1 cellular context compared by ENCODE assay signal in the genomic region with DNA sequence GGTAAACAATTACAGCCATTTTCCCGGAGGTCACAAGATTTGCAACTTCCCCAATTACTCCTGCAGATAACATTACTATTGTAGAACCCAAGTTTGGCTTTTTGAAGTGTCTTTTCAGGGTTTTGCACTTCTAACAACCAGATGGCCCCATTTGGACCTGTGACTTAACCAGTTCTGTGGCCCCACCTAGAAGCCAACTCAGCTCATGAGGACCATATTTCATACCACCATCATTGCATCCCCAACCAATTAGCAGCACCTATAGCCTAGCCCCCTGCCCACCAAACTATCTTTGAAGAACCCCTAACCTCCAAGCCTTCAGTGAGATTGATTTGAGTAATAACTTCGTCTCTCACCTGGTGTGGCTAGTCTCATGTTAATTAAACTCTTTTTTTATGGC.
A peak's percentile ranks its signal among the peaks of the same experiment; 100 is the strongest.
TF ChIP-seq lines count a peak whose summit lies in the region.

No MANE protein-coding gene starts in this region.

TF ChIP-seq in GM23338, 12 proteins besides CTCF, POLR2A, EP300 and RAD21 (continued from another document):
- TF ChIP-seq, protein P1, sequence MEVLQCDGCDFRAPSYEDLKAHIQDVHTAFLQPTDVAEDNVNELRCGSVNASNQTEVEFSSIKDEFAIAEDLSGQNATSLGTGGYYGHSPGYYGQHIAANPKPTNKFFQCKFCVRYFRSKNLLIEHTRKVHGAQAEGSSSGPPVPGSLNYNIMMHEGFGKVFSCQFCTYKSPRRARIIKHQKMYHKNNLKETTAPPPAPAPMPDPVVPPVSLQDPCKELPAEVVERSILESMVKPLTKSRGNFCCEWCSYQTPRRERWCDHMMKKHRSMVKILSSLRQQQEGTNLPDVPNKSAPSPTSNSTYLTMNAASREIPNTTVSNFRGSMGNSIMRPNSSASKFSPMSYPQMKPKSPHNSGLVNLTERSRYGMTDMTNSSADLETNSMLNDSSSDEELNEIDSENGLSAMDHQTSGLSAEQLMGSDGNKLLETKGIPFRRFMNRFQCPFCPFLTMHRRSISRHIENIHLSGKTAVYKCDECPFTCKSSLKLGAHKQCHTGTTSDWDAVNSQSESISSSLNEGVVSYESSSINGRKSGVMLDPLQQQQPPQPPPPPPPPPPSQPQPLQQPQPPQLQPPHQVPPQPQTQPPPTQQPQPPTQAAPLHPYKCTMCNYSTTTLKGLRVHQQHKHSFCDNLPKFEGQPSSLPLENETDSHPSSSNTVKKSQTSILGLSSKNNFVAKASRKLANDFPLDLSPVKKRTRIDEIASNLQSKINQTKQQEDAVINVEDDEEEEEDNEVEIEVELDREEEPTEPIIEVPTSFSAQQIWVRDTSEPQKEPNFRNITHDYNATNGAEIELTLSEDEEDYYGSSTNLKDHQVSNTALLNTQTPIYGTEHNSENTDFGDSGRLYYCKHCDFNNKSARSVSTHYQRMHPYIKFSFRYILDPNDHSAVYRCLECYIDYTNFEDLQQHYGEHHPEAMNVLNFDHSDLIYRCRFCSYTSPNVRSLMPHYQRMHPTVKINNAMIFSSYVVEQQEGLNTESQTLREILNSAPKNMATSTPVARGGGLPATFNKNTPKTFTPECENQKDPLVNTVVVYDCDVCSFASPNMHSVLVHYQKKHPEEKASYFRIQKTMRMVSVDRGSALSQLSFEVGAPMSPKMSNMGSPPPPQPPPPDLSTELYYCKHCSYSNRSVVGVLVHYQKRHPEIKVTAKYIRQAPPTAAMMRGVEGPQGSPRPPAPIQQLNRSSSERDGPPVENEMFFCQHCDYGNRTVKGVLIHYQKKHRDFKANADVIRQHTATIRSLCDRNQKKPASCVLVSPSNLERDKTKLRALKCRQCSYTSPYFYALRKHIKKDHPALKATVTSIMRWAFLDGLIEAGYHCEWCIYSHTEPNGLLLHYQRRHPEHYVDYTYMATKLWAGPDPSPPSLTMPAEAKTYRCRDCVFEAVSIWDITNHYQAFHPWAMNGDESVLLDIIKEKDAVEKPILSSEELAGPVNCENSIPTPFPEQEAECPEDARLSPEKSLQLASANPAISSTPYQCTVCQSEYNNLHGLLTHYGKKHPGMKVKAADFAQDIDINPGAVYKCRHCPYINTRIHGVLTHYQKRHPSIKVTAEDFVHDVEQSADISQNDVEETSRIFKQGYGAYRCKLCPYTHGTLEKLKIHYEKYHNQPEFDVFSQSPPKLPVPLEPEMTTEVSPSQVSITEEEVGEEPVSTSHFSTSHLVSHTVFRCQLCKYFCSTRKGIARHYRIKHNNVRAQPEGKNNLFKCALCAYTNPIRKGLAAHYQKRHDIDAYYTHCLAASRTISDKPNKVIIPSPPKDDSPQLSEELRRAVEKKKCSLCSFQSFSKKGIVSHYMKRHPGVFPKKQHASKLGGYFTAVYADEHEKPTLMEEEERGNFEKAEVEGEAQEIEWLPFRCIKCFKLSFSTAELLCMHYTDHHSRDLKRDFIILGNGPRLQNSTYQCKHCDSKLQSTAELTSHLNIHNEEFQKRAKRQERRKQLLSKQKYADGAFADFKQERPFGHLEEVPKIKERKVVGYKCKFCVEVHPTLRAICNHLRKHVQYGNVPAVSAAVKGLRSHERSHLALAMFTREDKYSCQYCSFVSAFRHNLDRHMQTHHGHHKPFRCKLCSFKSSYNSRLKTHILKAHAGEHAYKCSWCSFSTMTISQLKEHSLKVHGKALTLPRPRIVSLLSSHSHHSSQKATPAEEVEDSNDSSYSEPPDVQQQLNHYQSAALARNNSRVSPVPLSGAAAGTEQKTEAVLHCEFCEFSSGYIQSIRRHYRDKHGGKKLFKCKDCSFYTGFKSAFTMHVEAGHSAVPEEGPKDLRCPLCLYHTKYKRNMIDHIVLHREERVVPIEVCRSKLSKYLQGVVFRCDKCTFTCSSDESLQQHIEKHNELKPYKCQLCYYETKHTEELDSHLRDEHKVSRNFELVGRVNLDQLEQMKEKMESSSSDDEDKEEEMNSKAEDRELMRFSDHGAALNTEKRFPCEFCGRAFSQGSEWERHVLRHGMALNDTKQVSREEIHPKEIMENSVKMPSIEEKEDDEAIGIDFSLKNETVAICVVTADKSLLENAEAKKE (CRISPR knock-in tag; IDR thresholded peaks at IDR 0.05) = peak; percentile 62; the same call in 1 of the 2 replicates
- peak; percentile 64; the same call in 1 of the 2 replicates for TF ChIP-seq NANOG (IDR thresholded peaks at IDR 0.05; ENCODE audit: borderline replicate concordance)
TF ChIP-seq in GM23338: peak in this region for 2.
